20 cellular contexts compared by ENCODE assay signal in genomic region chr5:148459669-148460068, GRCh38.
"Had no signal": no experiment of that assay in that cellular context is flagged by ENCODE, and none has a peak within 500 bp of the region (broad histone marks: within the 10 kb centered on the region; RNA-seq: fewer than 3 reads in every experiment).

No MANE protein-coding gene starts in this region.

- H3K27ac ChIP-seq: SJSA1, SK-N-MC had no signal

- H3K4me3 ChIP-seq: MG63, SJSA1, SK-N-MC had no signal

- H3K9me3 ChIP-seq: MG63, SJSA1 had no signal

- DNase-seq: Karpas-422, KG1, MG63, NCI-H1092 treated with DMSO at 0.1 percent for 48 hours, NCI-H1436, NCI-H187, NCI-H2029, NCI-H2081 treated with DMSO at 0.1 percent for 48 hours, NCI-H2171, NCI-H226, NCI-H446, NCI-H510A, NCI-H524 treated with DMSO at 0.1 percent for 48 hours, NCI-H69, NCI-H774, Right ventricle myocardium superior, RPMI8226, SIG-M5 had no signal

- H3K27me3 ChIP-seq: MG63 had no signal

- H3K36me3 ChIP-seq: MG63, SJSA1 had no signal

- H3K4me1 ChIP-seq: SJSA1 had no signal
